In genomic region chr22:20673341-20674195, GRCh38 we compare ENCODE assay signal across 2 cellular contexts.
TF ChIP-seq lines count a peak whose summit lies in the region.

No MANE protein-coding gene starts in this region.

TF ChIP-seq in K562, 482 proteins besides CTCF, POLR2A, EP300 and RAD21 (continued from another document and continues in another):
- 0 out of 2 replicates have a peak, but pooled peaks have one; percentile 32 for TF ChIP-seq SFPQ (IDR thresholded peaks at IDR 0.05; ENCODE audit: low read depth, low read length)
- TF ChIP-seq RNF219 (CRISPR knock-in tag; IDR thresholded peaks at IDR 0.05) = 0 out of 2 replicates have a peak, but pooled peaks have one; percentile 24
- no peak for TF ChIP-seq KAT8 (IDR thresholded peaks at IDR 0.05; ENCODE audit: low read depth)
- 0 out of 2 replicates have a peak, but pooled peaks have one; percentile 22 for TF ChIP-seq ZBTB34 (CRISPR knock-in tag; IDR thresholded peaks at IDR 0.05)
- TF ChIP-seq FOXK2 (conservative IDR thresholded peaks at IDR 0.05 in 1 of 2, IDR thresholded peaks at IDR 0.05 in 1 of 2; ENCODE audit: low read depth in 2 of 2) = no peak
- TF ChIP-seq TGIF2 (CRISPR knock-in tag; IDR thresholded peaks at IDR 0.05) = peak; percentile 32; the same call in 1 of the 2 replicates
- no peak for TF ChIP-seq FIP1L1 (IDR thresholded peaks at IDR 0.05; ENCODE audit: low read depth, low read length, poor library complexity, severe bottlenecking)
- TF ChIP-seq HMGXB4 (CRISPR knock-in tag; IDR thresholded peaks at IDR 0.05) = 0 out of 2 replicates have a peak, but pooled peaks have one; percentile 11
- TF ChIP-seq ATF3 (IDR thresholded peaks at IDR 0.05) = no peak
- TF ChIP-seq ATF3 (CRISPR knock-in tag; conservative IDR thresholded peaks at IDR 0.05) = peak; percentile 46; the same call in 1 of the 2 replicates
- TF ChIP-seq ZNF707 (CRISPR knock-in tag; conservative IDR thresholded peaks at IDR 0.05) = 0 out of 2 replicates have a peak, but pooled peaks have one; percentile 9
- TF ChIP-seq YBX1 (IDR thresholded peaks at IDR 0.05) = no peak
- TF ChIP-seq MEF2A (IDR thresholded peaks at IDR 0.05; ENCODE audit: control insufficient read depth, low read depth, low read length) = no peak
- 0 out of 2 replicates have a peak, but pooled peaks have one; percentile 40 for TF ChIP-seq E2F1 (CRISPR knock-in tag; IDR thresholded peaks at IDR 0.05)
- no peak for TF ChIP-seq ZNF143 (CRISPR knock-in tag; IDR thresholded peaks at IDR 0.05)
- TF ChIP-seq RBM34 (IDR thresholded peaks at IDR 0.05; ENCODE audit: borderline replicate concordance, insufficient read depth, low read length) = no peak
- peak; percentile 96 for TF ChIP-seq CBX2 (IDR thresholded peaks at IDR 0.05; ENCODE audit: insufficient read depth, low read length, poor library complexity, severe bottlenecking)

TF ChIP-seq in GM23338, 12 proteins besides CTCF, POLR2A, EP300 and RAD21 (continued from another document):
- TF ChIP-seq REST (IDR thresholded peaks at IDR 0.05; ENCODE audit: unreplicated experiment) = no peak
- no peak for TF ChIP-seq EZH2phosphoT487 (IDR thresholded peaks at IDR 0.05; ENCODE audit: unreplicated experiment)
- TF ChIP-seq JUNB (IDR thresholded peaks at IDR 0.05; ENCODE audit: unreplicated experiment) = no peak
- TF ChIP-seq STAT1 (IDR thresholded peaks at IDR 0.05; ENCODE audit: unreplicated experiment) = no peak
- no peak for TF ChIP-seq ZNF462 (CRISPR knock-in tag; IDR thresholded peaks at IDR 0.05)
- no peak for TF ChIP-seq ZNF331 (CRISPR knock-in tag; IDR thresholded peaks at IDR 0.05; ENCODE audit: low read depth)
- no peak for TF ChIP-seq ZNF114 (CRISPR knock-in tag; IDR thresholded peaks at IDR 0.05)
TF ChIP-seq in GM23338: peak in this region for 0.
